26 cellular contexts compared by ENCODE assay signal in genomic region chr5:14917719-14918118, GRCh38. TPM values are rescaled to one million over a fixed set of nuclear protein-coding genes. Genes with fewer than 3 reads are reported as not detected.
DNase-seq lines count a peak whose midpoint lies in the region; ATAC-seq and TF ChIP-seq lines count a peak whose summit lies in the region.
"Had no signal": no experiment of that assay in that cellular context is flagged by ENCODE, and none has a peak within 500 bp of the region (broad histone marks: within the 10 kb centered on the region; RNA-seq: fewer than 3 reads in every experiment).

No MANE protein-coding gene starts in this region.

- no peak overlapping the region for H3K9ac ChIP-seq in mammary epithelial cell (ENCODE audit: insufficient read depth, low read length)

- H3K4me3 ChIP-seq in AG10803 (ENCODE audit: low read length) (no peak overlapping the region), mammary epithelial cell (replicated peaks in 1 of 3; ENCODE audit: insufficient read depth in 1 of 3, low read depth in 2 of 3, low read length in 3 of 3) (no peak overlapping the region), fibroblast of villous mesenchyme (ENCODE audit: low read depth, low read length) (no peak overlapping the region)
- H3K4me3 ChIP-seq: cardiac muscle cell, upper lobe of right lung had no signal

- no peaks in the 10 kb centered on the region for H3K9me3 Mint-ChIP-seq in HFFc6
- H3K9me3 Mint-ChIP-seq: dendritic cell treated with granulocyte-macrophage colony-stimulating factor and Interleukin-4, amounts not matched to agents 40 ng/mL and 50 ng/mL, for 4 days had no signal

- H3K36me3 Mint-ChIP-seq in HFFc6 (ENCODE audit: low read depth): peaks cover 9% of the 10 kb centered on the region
- H3K36me3 Mint-ChIP-seq: naive B cell had no signal

- WGBS in mammary epithelial cell (ENCODE audit: low coverage, missing lambda C conversion rate): 4% methylated on average over 2 of the region's 2 CpGs

- H3K27me3 ChIP-seq in mammary epithelial cell (ENCODE audit: insufficient read depth, low read length): no peaks in the 10 kb centered on the region
- H3K27me3 ChIP-seq: cardiac muscle cell, foreskin keratinocyte, upper lobe of right lung had no signal

- intact Hi-C loops in mammary epithelial cell (cut with micrococcal nuclease): no loop called here

- H3K4me3 Mint-ChIP-seq in HFFc6: no peak overlapping the region
- H3K4me3 Mint-ChIP-seq: activated CD4-positive, alpha-beta T cell treated with anti-CD3 and anti-CD28 coated beads, Interleukin-2, amount 10 ng/mL, durations not matched to agents 24 days and 14 days; activated CD8-positive, alpha-beta memory T cell treated with anti-CD3 and anti-CD28 coated beads, Interleukin-2, amount 10 ng/mL, durations not matched to agents 7 days and 5 days; dendritic cell treated with granulocyte-macrophage colony-stimulating factor and Interleukin-4, amounts not matched to agents 40 ng/mL and 50 ng/mL, for 4 days; naive B cell had no signal

- CTCF ChIA-PET in mammary epithelial cell (lab: Charles Lee; ENCODE audit: low non-redundant PET): no interaction called here

- no peaks in the 10 kb centered on the region for H4K20me1 ChIP-seq in mammary epithelial cell (ENCODE audit: insufficient read depth, low read length)

- in situ Hi-C loops in mammary epithelial cell (cut with MboI; ENCODE audit: low sequenced_read_pairs in 2 of 2): no loop called here
- in situ Hi-C loops in GM13977 (cut with MboI; ENCODE audit: low pct_unique_long_range_greater_than_20kb, low sequenced_read_pairs, unreplicated experiment): no loop called here

- H3K4me1 Mint-ChIP-seq in HFFc6 (ENCODE audit: low read depth): peaks cover 57% of the 10 kb centered on the region
- H3K4me1 Mint-ChIP-seq: naive B cell had no signal

- no peak overlapping the region for H3K27ac ChIP-seq in mammary epithelial cell (ENCODE audit: insufficient read depth, low read depth, low read length)
- H3K27ac ChIP-seq: cardiac muscle cell, foreskin keratinocyte, upper lobe of right lung, WERI-Rb-1 had no signal

- BruUV-seq in mammary epithelial cell (replicated peaks; lab: Mats Ljungman, UMichigan): no TSS peak

- peaks cover 34% of the 10 kb centered on the region for H3K4me1 ChIP-seq in mammary epithelial cell (ENCODE audit: insufficient read depth, low read length)
- H3K4me1 ChIP-seq: upper lobe of right lung had no signal

- ATAC-seq in HG02763 (IDR thresholded peaks at IDR 0.05; ENCODE audit: unreplicated experiment) (no peak), GM19463 (IDR thresholded peaks at IDR 0.05; ENCODE audit: unreplicated experiment) (no peak)
- ATAC-seq: activated CD8-positive, alpha-beta memory T cell treated with anti-CD3 and anti-CD28 coated beads, Interleukin-2, amount 10 ng/mL, durations not matched to agents 7 days and 5 days; foreskin keratinocyte; left lobe of liver; upper lobe of right lung had no signal

- no peak overlapping the region for H3K27ac Mint-ChIP-seq in HFFc6
- H3K27ac Mint-ChIP-seq: activated CD4-positive, alpha-beta T cell treated with anti-CD3 and anti-CD28 coated beads, Interleukin-2, amount 10 ng/mL, durations not matched to agents 24 days and 14 days; activated CD8-positive, alpha-beta memory T cell treated with anti-CD3 and anti-CD28 coated beads, Interleukin-2, amount 10 ng/mL, durations not matched to agents 7 days and 5 days; dendritic cell treated with granulocyte-macrophage colony-stimulating factor and Interleukin-4, amounts not matched to agents 40 ng/mL and 50 ng/mL, for 4 days; naive B cell had no signal

- no peak for TF ChIP-seq CTCF in AG10803 (conservative IDR thresholded peaks at IDR 0.05; ENCODE audit: low read length)
- TF ChIP-seq CTCF in HFFc6 (IDR thresholded peaks at IDR 0.05): no peak
- TF ChIP-seq CTCF in mammary epithelial cell (conservative IDR thresholded peaks at IDR 0.05 in 1 of 2, IDR thresholded peaks at IDR 0.05 in 1 of 2; ENCODE audit: extremely low read depth in 1 of 2, insufficient read depth in 1 of 2, low read depth in 1 of 2, low read length in 2 of 2): no peak
- TF ChIP-seq CTCF in fibroblast of villous mesenchyme (IDR thresholded peaks at IDR 0.05; ENCODE audit: insufficient read depth, low read depth, low read length): no peak
- TF ChIP-seq CTCF in GM13977 (IDR thresholded peaks at IDR 0.05; ENCODE audit: extremely low read depth, insufficient read depth, missing control alignments): no peak

- H2AFZ ChIP-seq in mammary epithelial cell (ENCODE audit: low read depth, low read length): peak overlapping the region; percentile 35

- DNase-seq in AG10803 (ENCODE audit: low read depth) (peak; percentile 70), HFFc6 (peak; percentile 26), mammary epithelial cell (peak; percentile 41), fibroblast of villous mesenchyme (ENCODE audit: low read depth) (peak; percentile 73), GM13977 (ENCODE audit: low spot score) (no peak)
- no peak for DNase-seq in activated CD8-positive, alpha-beta memory T cell treated with anti-CD3 and anti-CD28 coated beads, Interleukin-2, amount 50 U/mL, for 48 hours
- DNase-seq: activated CD4-positive, alpha-beta T cell treated with anti-CD3 and anti-CD28 coated beads, Interleukin-2, amount 10 ng/mL, durations not matched to agents 24 days and 14 days; activated CD8-positive, alpha-beta memory T cell treated with anti-CD3 and anti-CD28 coated beads, Interleukin-2, amount 10 ng/mL, durations not matched to agents 7 days and 5 days; activated naive CD4-positive, alpha-beta T cell treated with anti-CD3 and anti-CD28 coated beads, Interleukin-2, amount 50 U/mL, for 16 hours; C1 segment of cervical spinal cord; KBM-7; mesendoderm; naive B cell; NCI-H1694; NCI-H69; small intestine; stimulated activated CD4-positive, alpha-beta T cell treated with anti-CD3 and anti-CD28 coated beads, Interleukin-2, amount 100 ng/mL, for 24 hours; substantia nigra; upper lobe of right lung; WERI-Rb-1 had no signal

- H3K4me2 ChIP-seq in mammary epithelial cell (ENCODE audit: insufficient read depth, low read depth, low read length): no peak overlapping the region

- H3K9me3 ChIP-seq in mammary epithelial cell (replicated peaks; ENCODE audit: insufficient read depth, low read length): no peaks in the 10 kb centered on the region
- H3K9me3 ChIP-seq: upper lobe of right lung had no signal

- no peaks in the 10 kb centered on the region for H3K36me3 ChIP-seq in mammary epithelial cell (ENCODE audit: insufficient read depth, low read length)
- H3K36me3 ChIP-seq: cardiac muscle cell, upper lobe of right lung, WERI-Rb-1 had no signal

- no peaks in the 10 kb centered on the region for H3K79me2 ChIP-seq in mammary epithelial cell (ENCODE audit: insufficient read depth, low read length)

- dilution Hi-C loops in mammary epithelial cell (cut with HindIII; ENCODE audit: low sequenced_read_pairs): no loop called here

- peaks cover 3% of the 10 kb centered on the region; the same call in 1 of the 2 replicates for H3K27me3 Mint-ChIP-seq in HFFc6 (ENCODE audit: insufficient read depth)
- H3K27me3 Mint-ChIP-seq: activated CD4-positive, alpha-beta T cell treated with anti-CD3 and anti-CD28 coated beads, Interleukin-2, amount 10 ng/mL, durations not matched to agents 24 days and 14 days had no signal

RNA-seq across cellular contexts. Expression of gene ANKH, which starts 46.1 kb away (rescaled TPM):
- total RNA-seq in HFFc6 (2021; fragmentation: NEBNext Ultra II Directional; extraction: Animal tissue kit (Norgen Biotek cat#: 25700)): 10 to 100 TPM; 32.5 to 35.7 (median 33.0) TPM
- total RNA-seq in mammary epithelial cell (100 to 1,000 TPM in 1 of 2 donors, 10 to 100 TPM in 1; 77.8 to 138 TPM), fibroblast of villous mesenchyme (8.2 and 31.6 TPM in 2 replicates)
- polyA plus RNA-seq in mammary epithelial cell: 46.9 TPM
- 193 TPM for polyA minus RNA-seq in mammary epithelial cell

Comparison
In these comparisons a context has a peak if more than half of its experiments do, and no peak if none do; other contexts are left out.
1. DNase-seq: peak in AG10803 (single experiment), HFFc6 (single experiment), mammary epithelial cell (single experiment) and fibroblast of villous mesenchyme (single experiment); none in GM13977 (single experiment) and activated CD8-positive, alpha-beta memory T cell treated with anti-CD3 and anti-CD28 coated beads, Interleukin-2, amount 50 U/mL, for 48 hours (single experiment).